8 cellular contexts compared by ENCODE assay signal in genomic region chr2:175282300-175282699, GRCh38.
A peak's percentile ranks its signal among the peaks of the same experiment; 100 is the strongest.
DNase-seq lines count a peak whose midpoint lies in the region; ATAC-seq and TF ChIP-seq lines count a peak whose summit lies in the region.

No MANE protein-coding gene starts in this region.

- DNase-seq in NCI-H187 treated with DMSO at 0.1 percent for 48 hours (lab: John Stamatoyannopoulos, UW) = peak; percentile 11
- DNase-seq in NCI-H187 (lab: John Stamatoyannopoulos, UW) = no peak
- peak; percentile 83 for DNase-seq in NCI-H2227 (lab: John Stamatoyannopoulos, UW; ENCODE audit: unreplicated experiment)
- DNase-seq in activated CD4-positive, CD25-positive, alpha-beta regulatory T cell (lab: John Stamatoyannopoulos, UW) = no peak

- no peak overlapping the region for H3K9ac ChIP-seq in liver (ENCODE audit: low read depth in 1 of 2, low read length in 2 of 2)

- no peak overlapping the region for H3K4me3 Mint-ChIP-seq in brain

- ATAC-seq in HG03108 (IDR thresholded peaks at IDR 0.05; ENCODE audit: unreplicated experiment) (peak; percentile 63), GM21723 (IDR thresholded peaks at IDR 0.05; ENCODE audit: unreplicated experiment) (no peak)

- TF ChIP-seq CTCF in brain (conservative IDR thresholded peaks at IDR 0.05) (peak; percentile 50 to 58), liver (IDR thresholded peaks at IDR 0.05; ENCODE audit: low read depth, low read length, missing input control) (peak; percentile 44)

- H3K27me3 Mint-ChIP-seq in brain = peaks cover 9% of the 10 kb centered on the region

- H3K4me1 ChIP-seq in liver (ENCODE audit: control insufficient read depth in 4 of 4, insufficient read depth in 4 of 4, low read length in 3 of 4) = no peaks in the 10 kb centered on the region

- H3K4me1 Mint-ChIP-seq in brain = peaks cover 20% of the 10 kb centered on the region

- peak; percentile 75 to 79 for TF ChIP-seq RAD21 in liver (IDR thresholded peaks at IDR 0.05)

- H3K9me3 ChIP-seq in liver (ENCODE audit: control insufficient read depth in 4 of 4, low read length in 3 of 4) = no peaks in the 10 kb centered on the region

- H3K36me3 Mint-ChIP-seq in brain = no peaks in the 10 kb centered on the region

- no peak overlapping the region for H3K4me3 ChIP-seq in liver (ENCODE audit: low read depth in 1 of 3, low read length in 3 of 3)

- no peaks in the 10 kb centered on the region for H3K9me3 Mint-ChIP-seq in brain

- WGBS in liver = 89% methylated on average over 1 of the region's 1 CpG

- H3K27ac Mint-ChIP-seq in brain = no peak overlapping the region

- peaks cover 0 to 6% (median 0%) of the 10 kb centered on the region in 4 donors for H3K27me3 ChIP-seq in liver (ENCODE audit: control insufficient read depth in 4 of 4, insufficient read depth in 4 of 4, low read length in 3 of 4)

- H3K27ac ChIP-seq in liver (ENCODE audit: low read depth in 1 of 2, low read length in 2 of 2) = no peak overlapping the region

- H3K36me3 ChIP-seq in liver (ENCODE audit: control insufficient read depth in 4 of 4, insufficient read depth in 3 of 4, low read depth in 1 of 4, low read length in 3 of 4) = no peaks in the 10 kb centered on the region

TF ChIP-seq in liver, 16 proteins besides CTCF, POLR2A, EP300 and RAD21:
- TF ChIP-seq YY1 (IDR thresholded peaks at IDR 0.05) (peak; percentile 35), TAF1 (conservative IDR thresholded peaks at IDR 0.05) (no peak)

Comparison
In these comparisons a context has a peak if more than half of its experiments do, and no peak if none do; other contexts are left out.
1. DNase-seq: peak in NCI-H187 treated with DMSO at 0.1 percent for 48 hours (single experiment) and NCI-H2227 (single experiment); none in NCI-H187 (0 of 2) and activated CD4-positive, CD25-positive, alpha-beta regulatory T cell (0 of 4).